9 cellular contexts compared by ENCODE assay signal in genomic region chr15:52295421-52295991, GRCh38. TPM values are rescaled to one million over a fixed set of nuclear protein-coding genes. Genes with fewer than 3 reads are reported as not detected.
DNase-seq lines count a peak whose midpoint lies in the region; ATAC-seq, FAIRE-seq and TF ChIP-seq lines count a peak whose summit lies in the region.
"Had no signal": no experiment of that assay in that cellular context is flagged by ENCODE, and none has a peak within 500 bp of the region (broad histone marks: within the 10 kb centered on the region; RNA-seq: fewer than 3 reads in every experiment).

MYO5C (minus strand) TSS chr15:52295804; CDS start chr15:52295636, 168 bp downstream.

- no peak within 1 kb of the TSS for H3K27ac Mint-ChIP-seq in activated CD8-positive, alpha-beta T cell treated with anti-CD3 and anti-CD28 coated beads for 36 hours

- CTCF ChIA-PET in activated CD8-positive, alpha-beta T cell treated with anti-CD3 and anti-CD28 coated beads for 36 hours (lab: Charles Lee), result interaction anchor here (2.9 kb wide), 1 partner anchor 39 kb away, joined by 9 read pairs; no protein-coding TSS in a partner anchor

- peaks cover 1% of the 10 kb centered on the region for H3K4me1 Mint-ChIP-seq in activated CD8-positive, alpha-beta T cell treated with anti-CD3 and anti-CD28 coated beads for 36 hours (ENCODE audit: low read depth)

- FAIRE-seq in GM19239 (lab: Jason Lieb, UNC), result no peak
- FAIRE-seq: A204.1 had no signal

- peaks cover 28% of the 10 kb centered on the region for H3K27me3 Mint-ChIP-seq in activated CD8-positive, alpha-beta T cell treated with anti-CD3 and anti-CD28 coated beads for 36 hours

- ATAC-seq in activated CD8-positive, alpha-beta T cell treated with anti-CD3 and anti-CD28 coated beads for 36 hours, result peak; percentile 41

- H3K36me3 Mint-ChIP-seq in activated CD8-positive, alpha-beta T cell treated with anti-CD3 and anti-CD28 coated beads for 36 hours (ENCODE audit: low read depth), result no peaks in the 10 kb centered on the region

- intact Hi-C loops in activated CD8-positive, alpha-beta T cell treated with anti-CD3 and anti-CD28 coated beads for 36 hours (cut with micrococcal nuclease), result no loop called here
- intact Hi-C loops in head of caudate nucleus (cut with DNase I), result no loop called here

- peak within 1 kb of the TSS; percentile 46 for H3K4me3 Mint-ChIP-seq in activated CD8-positive, alpha-beta T cell treated with anti-CD3 and anti-CD28 coated beads for 36 hours

- H3K9me3 Mint-ChIP-seq in activated CD8-positive, alpha-beta T cell treated with anti-CD3 and anti-CD28 coated beads for 36 hours, result no peaks in the 10 kb centered on the region

- DNase-seq in NCI-H1417 (lab: John Stamatoyannopoulos, UW) (peak; percentile 69 to 81 (median 77)), NCI-H1417 treated with DMSO at 0.1 percent for 48 hours (lab: John Stamatoyannopoulos, UW) (no peak), NCI-H128 (lab: John Stamatoyannopoulos, UW; ENCODE audit: unreplicated experiment) (peak; percentile 42), head of caudate nucleus (peak in 37 of 42 donors; percentile 18 to 78 (median 52)), occipital lobe (lab: John Stamatoyannopoulos, UW) (peak; percentile 47), GM19239 (ENCODE audit: insufficient read length, low spot score) (no peak), globus pallidus (ENCODE audit: low spot score) (no peak)
- peak; percentile 11 for DNase-seq in activated CD8-positive, alpha-beta T cell treated with anti-CD3 and anti-CD28 coated beads for 36 hours

- POLR2A ChIA-PET in activated CD8-positive, alpha-beta T cell treated with anti-CD3 and anti-CD28 coated beads for 36 hours (lab: Charles Lee), result interaction anchor here (1.0 kb wide), 1 partner anchor 19 kb away, joined by 3 read pairs; no protein-coding TSS in a partner anchor

- TF ChIP-seq CTCF in activated CD8-positive, alpha-beta T cell treated with anti-CD3 and anti-CD28 coated beads for 36 hours (IDR thresholded peaks at IDR 0.05), result no peak

RNA-seq across cellular contexts. Expression of gene MYO5C, which starts in this region (rescaled TPM):
- total RNA-seq in activated CD8-positive, alpha-beta T cell treated with anti-CD3 and anti-CD28 coated beads for 36 hours, result 1 to 10 TPM; 1.3 to 1.9 TPM
- 1.2 TPM for total RNA-seq in occipital lobe

Comparison
In these comparisons a context has a peak if more than half of its experiments do, and no peak if none do; other contexts are left out.
1. DNase-seq: peak in NCI-H1417 (3 of 3), NCI-H128 (single experiment), activated CD8-positive, alpha-beta T cell treated with anti-CD3 and anti-CD28 coated beads for 36 hours (single experiment), head of caudate nucleus (37 of 42) and occipital lobe (single experiment); none in NCI-H1417 treated with DMSO at 0.1 percent for 48 hours (single experiment), GM19239 (single experiment) and globus pallidus (single experiment).